15 cellular contexts compared by ENCODE assay signal in the genomic region with DNA sequence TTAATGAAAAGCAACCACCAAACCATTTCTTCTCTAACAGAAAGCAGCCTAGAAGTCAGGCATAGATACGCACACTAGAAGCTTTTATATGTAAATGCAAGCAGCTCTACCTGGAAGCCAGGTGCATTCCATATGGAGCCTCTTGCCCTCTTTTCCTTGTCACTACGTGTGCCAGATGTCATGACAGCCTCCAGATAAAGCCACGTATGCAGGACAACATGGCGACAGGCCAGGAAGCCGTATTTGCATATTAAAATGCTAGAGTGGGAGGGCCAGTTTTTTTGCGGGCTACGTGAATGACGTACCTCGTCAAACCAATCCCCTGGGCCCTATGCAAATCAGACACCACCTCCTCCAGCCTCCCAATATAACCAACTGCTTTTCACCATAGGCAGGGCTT.
DNase-seq lines count a peak whose midpoint lies in the region; ATAC-seq and TF ChIP-seq lines count a peak whose summit lies in the region.
"Had no signal": no experiment of that assay in that cellular context is flagged by ENCODE, and none has a peak within 500 bp of the region (broad histone marks: within the 10 kb centered on the region; RNA-seq: fewer than 3 reads in every experiment).

No MANE protein-coding gene starts in this region.

- H3K4me3 ChIP-seq in LNCaP clone FGC (ENCODE audit: low read depth, low read length), result no peak overlapping the region
- H3K4me3 ChIP-seq: BLaER1 treated with 17β-estradiol and CSF1 and Interleukin-3, amounts not matched to agents 10 nM and 100 nM had no signal

- POLR2A ChIA-PET in activated CD4-positive, alpha-beta memory T cell treated with anti-CD3 and anti-CD28 coated beads for 36 hours (lab: Charles Lee), result no interaction called here

- no peak overlapping the region for H3K27ac Mint-ChIP-seq in activated CD4-positive, alpha-beta memory T cell treated with anti-CD3 and anti-CD28 coated beads for 36 hours
- H3K27ac Mint-ChIP-seq: CD4-positive, CD25-positive, alpha-beta regulatory T cell had no signal

- DNase-seq in NCI-H146 (lab: John Stamatoyannopoulos, UW), result peak; percentile 19
- DNase-seq in NCI-H146 treated with DMSO at 0.1 percent for 48 hours (lab: John Stamatoyannopoulos, UW; ENCODE audit: unreplicated experiment), result no peak
- peak; percentile 21 for DNase-seq in LNCaP clone FGC (ENCODE audit: low read depth)
- DNase-seq in NCI-H69 (lab: John Stamatoyannopoulos, UW), result peak; percentile 43
- peak; percentile 40 for DNase-seq in iPS DF 19.7 (ENCODE audit: low read depth, low spot score)
- DNase-seq in DMS153 treated with DMSO at 0.1 percent for 48 hours (lab: John Stamatoyannopoulos, UW; ENCODE audit: unreplicated experiment), result no peak
- no peak for DNase-seq in activated CD4-positive, alpha-beta memory T cell treated with anti-CD3 and anti-CD28 coated beads for 36 hours
- DNase-seq: 8988T; CD4-positive, CD25-positive, alpha-beta regulatory T cell; DMS79 treated with DMSO at 0.1 percent for 48 hours; GDM1; IMR-90 had no signal

- H3K27me3 Mint-ChIP-seq in activated CD4-positive, alpha-beta memory T cell treated with anti-CD3 and anti-CD28 coated beads for 36 hours, result no peaks in the 10 kb centered on the region
- H3K27me3 Mint-ChIP-seq: CD4-positive, CD25-positive, alpha-beta regulatory T cell had no signal

- ATAC-seq in HG02885 (IDR thresholded peaks at IDR 0.05; ENCODE audit: poor library complexity, unreplicated experiment), result no peak
- ATAC-seq: HCT116 had no signal

- no peak overlapping the region for H3K4me3 Mint-ChIP-seq in activated CD4-positive, alpha-beta memory T cell treated with anti-CD3 and anti-CD28 coated beads for 36 hours
- H3K4me3 Mint-ChIP-seq: CD4-positive, CD25-positive, alpha-beta regulatory T cell had no signal

- intact Hi-C loops in activated CD4-positive, alpha-beta memory T cell treated with anti-CD3 and anti-CD28 coated beads for 36 hours (cut with micrococcal nuclease), result no loop called here

- H3K36me3 Mint-ChIP-seq in activated CD4-positive, alpha-beta memory T cell treated with anti-CD3 and anti-CD28 coated beads for 36 hours, result no peaks in the 10 kb centered on the region
- H3K36me3 Mint-ChIP-seq: CD4-positive, CD25-positive, alpha-beta regulatory T cell had no signal

- CTCF ChIA-PET in activated CD4-positive, alpha-beta memory T cell treated with anti-CD3 and anti-CD28 coated beads for 36 hours (lab: Charles Lee), result no interaction called here

- H3K4me1 Mint-ChIP-seq in activated CD4-positive, alpha-beta memory T cell treated with anti-CD3 and anti-CD28 coated beads for 36 hours (ENCODE audit: low read depth), result no peaks in the 10 kb centered on the region
- H3K4me1 Mint-ChIP-seq: CD4-positive, CD25-positive, alpha-beta regulatory T cell had no signal

- H3K9me3 Mint-ChIP-seq in activated CD4-positive, alpha-beta memory T cell treated with anti-CD3 and anti-CD28 coated beads for 36 hours, result peaks cover 13% of the 10 kb centered on the region

- TF ChIP-seq CTCF in LNCaP clone FGC (IDR thresholded peaks at IDR 0.05; ENCODE audit: control insufficient read depth, extremely low read depth, insufficient read depth), result no peak

Comparison
In these comparisons a context has a peak if more than half of its experiments do, and no peak if none do; other contexts are left out.
1. DNase-seq: peak in NCI-H146 (single experiment), LNCaP clone FGC (single experiment), NCI-H69 (single experiment) and iPS DF 19.7 (single experiment); none in NCI-H146 treated with DMSO at 0.1 percent for 48 hours (single experiment), DMS153 treated with DMSO at 0.1 percent for 48 hours (single experiment) and activated CD4-positive, alpha-beta memory T cell treated with anti-CD3 and anti-CD28 coated beads for 36 hours (single experiment).